ENCODE assay signal across 13 cellular contexts in genomic region chr2:68762112-68762511, GRCh38. TPM values are rescaled to one million over a fixed set of nuclear protein-coding genes. Genes with fewer than 3 reads are reported as not detected.
DNase-seq lines count a peak whose midpoint lies in the region; ATAC-seq and TF ChIP-seq lines count a peak whose summit lies in the region.
"Had no signal": no experiment of that assay in that cellular context is flagged by ENCODE, and none has a peak within 500 bp of the region (broad histone marks: within the 10 kb centered on the region; RNA-seq: fewer than 3 reads in every experiment).

No MANE protein-coding gene starts in this region.

- H2AFZ ChIP-seq in SU-DHL-6 (ENCODE audit: low read depth, low read length, severe bottlenecking): no peak overlapping the region

- H3K27ac Mint-ChIP-seq in activated naive CD4-positive, alpha-beta T cell treated with anti-CD3 and anti-CD28 coated beads, Interleukin-2, amount 10 ng/mL, durations not matched to agents 7 days and 5 days: peak overlapping the region; percentile 86
- H3K27ac Mint-ChIP-seq in immature natural killer cell: peak overlapping the region; percentile 87 to 97 (median 94)
- H3K27ac Mint-ChIP-seq: progenitor cell of endocrine pancreas, WTC11 had no signal

- H3K4me1 Mint-ChIP-seq in activated naive CD4-positive, alpha-beta T cell treated with anti-CD3 and anti-CD28 coated beads, Interleukin-2, amount 10 ng/mL, durations not matched to agents 7 days and 5 days: peaks cover 87% of the 10 kb centered on the region
- H3K4me1 Mint-ChIP-seq in immature natural killer cell: peaks cover 59 to 75% of the 10 kb centered on the region in 2 donors

- H3K27ac ChIP-seq in SU-DHL-6 (ENCODE audit: low read depth, low read length) (peak overlapping the region; percentile 99), upper lobe of left lung (peak overlapping the region in 3 of 4 donors; percentile 7 to 54 (median 53))

- TF ChIP-seq EP300 in upper lobe of left lung (IDR thresholded peaks at IDR 0.05): no peak

- peaks cover 43 to 50% (median 47%) of the 10 kb centered on the region in 4 donors for H3K4me1 ChIP-seq in upper lobe of left lung

- no peak for DNase-seq in activated naive CD4-positive, alpha-beta T cell treated with anti-CD3 and anti-CD28 coated beads, Interleukin-2, amount 10 ng/mL, durations not matched to agents 7 days and 5 days
- no peak for DNase-seq in activated naive CD4-positive, alpha-beta T cell treated with anti-CD3 and anti-CD28 coated beads, Interleukin-2, amount 50 U/mL, for 16 hours
- DNase-seq in immature natural killer cell: no peak
- no peak for DNase-seq in upper lobe of left lung
- no peak for DNase-seq in NCI-H748 treated with DMSO at 0.1 percent for 48 hours (lab: John Stamatoyannopoulos, UW)
- DNase-seq in SKM-1 (lab: John Stamatoyannopoulos, UW; ENCODE audit: unreplicated experiment): no peak
- no peak for DNase-seq in NCI-H446 (lab: John Stamatoyannopoulos, UW)
- DNase-seq: GOT3, NCI-H1436, NCI-H524 treated with DMSO at 0.1 percent for 48 hours had no signal

- peak overlapping the region; percentile 3 for H3K4me3 ChIP-seq in SU-DHL-6 (ENCODE audit: insufficient read depth, low read length, poor library complexity, severe bottlenecking)
- no peak overlapping the region for H3K4me3 ChIP-seq in upper lobe of left lung

- CTCF ChIA-PET in activated naive CD4-positive, alpha-beta T cell treated with anti-CD3 and anti-CD28 coated beads, Interleukin-2, amount 10 ng/mL, durations not matched to agents 7 days and 5 days (lab: Charles Lee): interaction anchor here (0.9 to 4.3 kb wide), 2 partner anchors 9 to 296 kb away, joined by 3 to 55 read pairs; no protein-coding TSS in a partner anchor

- no peak for TF ChIP-seq POLR2A in upper lobe of left lung (IDR thresholded peaks at IDR 0.05)

- no peaks in the 10 kb centered on the region for H3K27me3 Mint-ChIP-seq in activated naive CD4-positive, alpha-beta T cell treated with anti-CD3 and anti-CD28 coated beads, Interleukin-2, amount 10 ng/mL, durations not matched to agents 7 days and 5 days
- H3K27me3 Mint-ChIP-seq in immature natural killer cell (ENCODE audit: low read depth in 3 of 3): peaks cover 10 to 20% (median 16%) of the 10 kb centered on the region in 3 donors

- ATAC-seq in upper lobe of left lung (ENCODE audit: low FRiP score in 2 of 2): no peak
- ATAC-seq: WTC11 had no signal

- peak overlapping the region; percentile 82 for H3K4me2 ChIP-seq in SU-DHL-6 (ENCODE audit: low read depth, low read length, poor library complexity, severe bottlenecking)

- H3K36me3 ChIP-seq in SU-DHL-6 (ENCODE audit: low read length): peaks cover 8% of the 10 kb centered on the region; the same call in 1 of the 2 replicates
- H3K36me3 ChIP-seq in upper lobe of left lung: no peaks in the 10 kb centered on the region

- TF ChIP-seq CTCF in SU-DHL-6 (IDR thresholded peaks at IDR 0.05; ENCODE audit: insufficient read depth, low read length, poor library complexity, severe bottlenecking) (no peak), upper lobe of left lung (IDR thresholded peaks at IDR 0.05) (no peak)

- peaks cover 2% of the 10 kb centered on the region for H3K9me3 Mint-ChIP-seq in activated naive CD4-positive, alpha-beta T cell treated with anti-CD3 and anti-CD28 coated beads, Interleukin-2, amount 10 ng/mL, durations not matched to agents 7 days and 5 days
- H3K9me3 Mint-ChIP-seq in immature natural killer cell: peaks cover 0 to 2% (median under 1%) of the 10 kb centered on the region in 6 donors

- peaks cover 24% of the 10 kb centered on the region for H3K79me2 ChIP-seq in SU-DHL-6 (ENCODE audit: insufficient read depth, low read length)

- no peaks in the 10 kb centered on the region for H3K9me2 ChIP-seq in SU-DHL-6 (replicated peaks; ENCODE audit: insufficient read depth, low read length)

- peak overlapping the region; percentile 68 for H3K9ac ChIP-seq in SU-DHL-6 (ENCODE audit: low read length)

- H3K4me3 Mint-ChIP-seq in activated naive CD4-positive, alpha-beta T cell treated with anti-CD3 and anti-CD28 coated beads, Interleukin-2, amount 10 ng/mL, durations not matched to agents 7 days and 5 days: no peak overlapping the region
- peak overlapping the region; percentile 4 to 67 (median 48) for H3K4me3 Mint-ChIP-seq in immature natural killer cell
- H3K4me3 Mint-ChIP-seq: WTC11 had no signal

- H3F3A ChIP-seq in SU-DHL-6 (ENCODE audit: insufficient read depth): peaks cover 62% of the 10 kb centered on the region

- no peaks in the 10 kb centered on the region for H4K20me1 ChIP-seq in SU-DHL-6 (ENCODE audit: low read depth, low read length)

- H3K9me3 ChIP-seq in SU-DHL-6 (ENCODE audit: insufficient read depth, low read length): no peaks in the 10 kb centered on the region
- H3K9me3 ChIP-seq in upper lobe of left lung: no peaks in the 10 kb centered on the region

- peaks cover 37% of the 10 kb centered on the region for H3K36me3 Mint-ChIP-seq in activated naive CD4-positive, alpha-beta T cell treated with anti-CD3 and anti-CD28 coated beads, Interleukin-2, amount 10 ng/mL, durations not matched to agents 7 days and 5 days
- peaks cover under 1 to 17% (median 6%) of the 10 kb centered on the region in 3 donors for H3K36me3 Mint-ChIP-seq in immature natural killer cell
- H3K36me3 Mint-ChIP-seq: WTC11 had no signal

- WGBS in upper lobe of left lung, 2 donors: 86% methylated on average over 2 of the region's 2 CpGs

- H3K27me3 ChIP-seq in SU-DHL-6 (ENCODE audit: low read length): no peaks in the 10 kb centered on the region
- H3K27me3 ChIP-seq in upper lobe of left lung: no peaks in the 10 kb centered on the region

RNA-seq across cellular contexts. Expression of gene ARHGAP25, which starts 27.5 kb away (rescaled TPM):
- 100 to 1,000 TPM; 107 to 282 (median 117) TPM for polyA plus RNA-seq in immature natural killer cell
- 10 to 100 TPM; 13.2 to 36.1 (median 26.3) TPM for total RNA-seq in upper lobe of left lung
